ENCODE assay signal across 9 cellular contexts in the genomic region with DNA sequence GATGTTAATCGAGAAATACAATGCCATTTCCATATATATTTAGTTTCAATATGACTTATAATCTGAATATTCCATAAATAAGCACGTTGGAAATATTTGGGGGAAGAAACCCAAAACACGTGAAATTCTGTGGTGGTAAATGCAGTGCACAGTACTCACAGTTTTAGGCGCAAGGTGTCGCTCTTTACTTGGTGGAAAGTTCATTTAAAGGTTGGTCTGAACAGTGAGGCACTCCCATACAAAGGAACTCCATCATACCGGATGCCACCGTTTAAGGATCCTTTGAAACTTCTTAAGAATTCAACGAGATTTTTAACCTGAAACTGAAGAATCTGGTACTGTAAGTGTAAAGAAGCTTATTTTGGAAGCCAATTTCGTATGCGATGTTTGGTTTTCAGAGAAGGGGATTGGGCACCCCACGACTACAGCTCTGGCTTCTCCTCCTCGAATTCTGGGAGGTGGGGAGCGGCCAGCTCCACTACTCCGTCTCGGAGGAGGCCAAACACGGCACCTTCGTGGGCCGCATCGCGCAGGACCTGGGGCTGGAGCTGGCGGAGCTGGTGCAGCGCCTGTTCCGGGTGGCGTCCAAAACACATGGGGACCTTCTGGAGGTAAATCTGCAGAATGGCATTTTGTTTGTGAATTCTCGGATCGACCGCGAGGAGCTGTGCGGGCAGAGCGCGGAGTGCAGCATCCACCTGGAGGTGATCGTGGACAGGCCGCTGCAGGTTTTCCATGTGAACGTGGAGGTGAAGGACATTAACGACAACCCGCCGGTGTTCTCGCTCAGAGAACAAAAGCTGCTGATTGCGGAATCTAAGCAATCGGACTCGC. TPM values are rescaled to one million over a fixed set of nuclear protein-coding genes. Genes with fewer than 3 reads are reported as not detected.
A peak's percentile ranks its signal among the peaks of the same experiment; 100 is the strongest.
DNase-seq lines count a peak whose midpoint lies in the region; ATAC-seq and TF ChIP-seq lines count a peak whose summit lies in the region.
"Had no signal": no experiment of that assay in that cellular context is flagged by ENCODE, and none has a peak within 500 bp of the region (broad histone marks: within the 10 kb centered on the region; RNA-seq: fewer than 3 reads in every experiment).

A gene with protein sequence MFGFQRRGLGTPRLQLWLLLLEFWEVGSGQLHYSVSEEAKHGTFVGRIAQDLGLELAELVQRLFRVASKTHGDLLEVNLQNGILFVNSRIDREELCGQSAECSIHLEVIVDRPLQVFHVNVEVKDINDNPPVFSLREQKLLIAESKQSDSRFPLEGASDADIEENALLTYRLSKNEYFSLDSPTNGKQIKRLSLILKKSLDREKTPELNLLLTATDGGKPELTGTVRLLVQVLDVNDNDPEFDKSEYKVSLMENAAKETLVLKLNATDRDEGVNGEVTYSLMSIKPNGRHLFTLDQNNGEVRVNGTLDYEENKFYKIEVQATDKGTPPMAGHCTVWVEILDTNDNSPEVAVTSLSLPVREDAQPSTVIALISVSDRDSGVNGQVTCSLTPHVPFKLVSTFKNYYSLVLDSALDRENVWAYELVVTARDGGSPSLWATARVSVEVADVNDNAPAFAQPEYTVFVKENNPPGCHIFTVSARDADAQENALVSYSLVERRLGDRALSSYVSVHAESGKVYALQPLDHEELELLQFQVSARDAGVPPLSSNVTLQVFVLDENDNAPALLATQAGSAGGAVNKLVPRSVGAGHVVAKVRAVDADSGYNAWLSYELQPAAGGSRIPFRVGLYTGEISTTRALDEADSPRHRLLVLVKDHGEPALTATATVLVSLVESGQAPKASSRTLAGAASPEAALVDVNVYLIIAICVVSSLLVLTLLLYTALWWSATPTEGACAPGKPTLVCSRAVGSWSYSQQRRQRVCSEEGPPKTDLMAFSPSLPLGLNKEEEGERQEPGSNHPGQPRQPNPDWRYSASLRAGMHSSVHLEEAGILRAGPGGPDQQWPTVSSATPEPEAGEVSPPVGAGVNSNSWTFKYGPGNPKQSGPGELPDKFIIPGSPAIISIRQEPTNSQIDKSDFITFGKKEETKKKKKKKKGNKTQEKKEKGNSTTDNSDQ (plus strand): TSS at position 237 of the 834 bp plus-strand sequence. CDS start 147 bp downstream, at position 384.

- no peaks in the 10 kb centered on the region for H3K79me2 ChIP-seq in MM.1S (ENCODE audit: low read length)
- H3K79me2 ChIP-seq in mammary epithelial cell (ENCODE audit: insufficient read depth, low read length), result no peaks in the 10 kb centered on the region

- H3K9me2 ChIP-seq in MM.1S (replicated peaks; ENCODE audit: insufficient read depth, low read length), result no peaks in the 10 kb centered on the region

- no peak within 1 kb of the TSS for H3K27ac ChIP-seq in MM.1S (ENCODE audit: low read length)
- no peak within 1 kb of the TSS for H3K27ac ChIP-seq in mammary epithelial cell (ENCODE audit: insufficient read depth, low read depth, low read length)
- H3K27ac ChIP-seq in lower lobe of right lung, result no peak within 1 kb of the TSS
- no peak within 1 kb of the TSS for H3K27ac ChIP-seq in adrenal gland
- no peak within 1 kb of the TSS for H3K27ac ChIP-seq in esophagus squamous epithelium

- H3K27me3 ChIP-seq in MM.1S (replicated peaks; ENCODE audit: insufficient read depth, low read length), result no peaks in the 10 kb centered on the region
- peaks cover 2% of the 10 kb centered on the region for H3K27me3 ChIP-seq in mammary epithelial cell (ENCODE audit: insufficient read depth, low read length)
- no peaks in the 10 kb centered on the region for H3K27me3 ChIP-seq in lower lobe of right lung (ENCODE audit: low read depth)
- no peaks in the 10 kb centered on the region for H3K27me3 ChIP-seq in adrenal gland
- peaks cover 0 to 17% (median 0%) of the 10 kb centered on the region in 4 donors for H3K27me3 ChIP-seq in esophagus squamous epithelium

- H3K9me3 ChIP-seq in MM.1S (replicated peaks; ENCODE audit: insufficient read depth, low read length) (no peaks in the 10 kb centered on the region), mammary epithelial cell (replicated peaks; ENCODE audit: insufficient read depth, low read length) (peaks cover 17% of the 10 kb centered on the region), lower lobe of right lung (peaks cover 20% of the 10 kb centered on the region), adrenal gland (replicated peaks in 1 of 3) (no peaks in the 10 kb centered on the region), esophagus squamous epithelium (peaks cover 0 to 29% (median 13%) of the 10 kb centered on the region in 3 donors)

- CTCF ChIA-PET in mammary epithelial cell (lab: Charles Lee; ENCODE audit: low non-redundant PET), result interaction anchor here (0.6 to 1.1 kb wide), 5 partner anchors 21 to 171 kb away, joined by 3 to 11 read pairs (median 4); a partner anchor contains a TSS

- H3K4me3 ChIP-seq in MM.1S (ENCODE audit: low read length) (peak within 1 kb of the TSS; percentile 50), mammary epithelial cell (replicated peaks in 1 of 3; ENCODE audit: insufficient read depth in 1 of 3, low read depth in 2 of 3, low read length in 3 of 3) (peak within 1 kb of the TSS; percentile 41 to 51 (median 43)), lower lobe of right lung (peak within 1 kb of the TSS; percentile 30), adrenal gland (no peak within 1 kb of the TSS), esophagus squamous epithelium (peak within 1 kb of the TSS in 1 of 4 donors; percentile 15)

- no peaks in the 10 kb centered on the region for H3F3A ChIP-seq in MM.1S (ENCODE audit: insufficient read depth, low read length)

- TF ChIP-seq CTCF in MM.1S (IDR thresholded peaks at IDR 0.05; ENCODE audit: low read length) (peak; percentile 78), mammary epithelial cell (conservative IDR thresholded peaks at IDR 0.05 in 1 of 2, IDR thresholded peaks at IDR 0.05 in 1 of 2; ENCODE audit: extremely low read depth in 1 of 2, insufficient read depth in 1 of 2, low read depth in 1 of 2, low read length in 2 of 2) (peak; percentile 48 to 61), lower lobe of right lung (IDR thresholded peaks at IDR 0.05) (peak; percentile 20), adrenal gland (IDR thresholded peaks at IDR 0.05) (peak in 3 of 6 experiments; percentile 6 to 22 (median 9)), esophagus squamous epithelium (IDR thresholded peaks at IDR 0.05) (peak in 1 of 6 experiments; percentile 3)

- BruUV-seq in mammary epithelial cell (replicated peaks; lab: Mats Ljungman, UMichigan), result no TSS peak

- dilution Hi-C loops in mammary epithelial cell (cut with HindIII; ENCODE audit: low sequenced_read_pairs), result no loop called here

- no peaks in the 10 kb centered on the region for H3K4me1 ChIP-seq in MM.1S (ENCODE audit: low read length)
- H3K4me1 ChIP-seq in mammary epithelial cell (ENCODE audit: insufficient read depth, low read length), result no peaks in the 10 kb centered on the region
- no peaks in the 10 kb centered on the region for H3K4me1 ChIP-seq in lower lobe of right lung
- no peaks in the 10 kb centered on the region for H3K4me1 ChIP-seq in adrenal gland (replicated peaks in 1 of 2)
- no peaks in the 10 kb centered on the region for H3K4me1 ChIP-seq in esophagus squamous epithelium

- H3K4me2 ChIP-seq in MM.1S (ENCODE audit: low read depth, low read length) (peak within 1 kb of the TSS; percentile 67), mammary epithelial cell (ENCODE audit: insufficient read depth, low read depth, low read length) (peak within 1 kb of the TSS; percentile 67)

- H3K9ac ChIP-seq in MM.1S (ENCODE audit: low read length) (no peak within 1 kb of the TSS), mammary epithelial cell (ENCODE audit: insufficient read depth, low read length) (no peak within 1 kb of the TSS)

- no peak for TF ChIP-seq POLR2A in adrenal gland (IDR thresholded peaks at IDR 0.05)
- TF ChIP-seq POLR2A in esophagus squamous epithelium (IDR thresholded peaks at IDR 0.05), result no peak

- H4K20me1 ChIP-seq in MM.1S (ENCODE audit: insufficient read depth, low read length), result no peaks in the 10 kb centered on the region
- H4K20me1 ChIP-seq in mammary epithelial cell (ENCODE audit: insufficient read depth, low read length), result no peaks in the 10 kb centered on the region

- H2AFZ ChIP-seq in MM.1S (ENCODE audit: low read length) (peak within 1 kb of the TSS; percentile 75), mammary epithelial cell (ENCODE audit: low read depth, low read length) (peak within 1 kb of the TSS; percentile 83)

- 11% methylated on average over 24 of the region's 41 CpGs for WGBS in mammary epithelial cell (ENCODE audit: low coverage, missing lambda C conversion rate)
- WGBS in adrenal gland, 4 donors, result 9 to 25% (median 14%) methylated on average over 24 to 41 of the region's 41 CpGs
- 24 to 28% methylated on average over 31 to 33 of the region's 41 CpGs for WGBS in esophagus squamous epithelium, 2 donors

- in situ Hi-C loops in mammary epithelial cell (cut with MboI; ENCODE audit: low sequenced_read_pairs in 2 of 2), result loop anchor here in 1 of 2 donors (10.0 kb wide), 1 partner anchor 56 kb away; a partner anchor contains a TSS

- intact Hi-C loops in mammary epithelial cell (cut with micrococcal nuclease), result loop anchor here (1.0 kb wide), 2 partner anchors 48 to 172 kb away; a partner anchor contains a TSS
- intact Hi-C loops in lower lobe of right lung (cut with DNase I), result no loop called here
- intact Hi-C loops in adrenal gland (cut with DNase I), result no loop called here
- intact Hi-C loops in esophagus squamous epithelium (cut with DNase I), result no loop called here

- DNase-seq in DMS 273 (lab: John Stamatoyannopoulos, UW; ENCODE audit: unreplicated experiment) (peak; percentile 83), MM.1S (peak; percentile 69), mammary epithelial cell (no peak), lower lobe of right lung (no peak), adrenal gland (no peak), NK-92 (lab: John Stamatoyannopoulos, UW; ENCODE audit: unreplicated experiment) (no peak), esophagus squamous epithelium (lab: John Stamatoyannopoulos, UW) (no peak)
- DNase-seq: cerebellar nuclear complex had no signal

- H3K36me3 ChIP-seq in MM.1S (replicated peaks; ENCODE audit: insufficient read depth, low read length) (no peaks in the 10 kb centered on the region), mammary epithelial cell (ENCODE audit: insufficient read depth, low read length) (no peaks in the 10 kb centered on the region), lower lobe of right lung (no peaks in the 10 kb centered on the region), adrenal gland (replicated peaks in 1 of 2) (no peaks in the 10 kb centered on the region), esophagus squamous epithelium (no peaks in the 10 kb centered on the region)

- ATAC-seq in lower lobe of right lung, result peak; percentile 67 to 76
- no peak for ATAC-seq in HG03025 (IDR thresholded peaks at IDR 0.05; ENCODE audit: low FRiP score, unreplicated experiment)

RNA-seq across cellular contexts. Expression of the gene that starts here (rescaled TPM):
- total RNA-seq in mammary epithelial cell, result 1 to 10 TPM in 1 of 2 donors, under 1 TPM in 1; 0.21 to 2.0 TPM
- 1.2 TPM for polyA plus RNA-seq in mammary epithelial cell
- polyA minus RNA-seq in mammary epithelial cell, result not detected
- 0.38 TPM for total RNA-seq in lower lobe of right lung
- total RNA-seq in adrenal gland, result 1 to 10 TPM in 1 of 8 donors, under 1 TPM in 6, not detected in 1; 0.07 to 1.5 (median 0.31) TPM
- under 1 TPM in 2 of 3 donors, not detected in 1; 0.48 to 0.51 TPM for polyA plus RNA-seq in adrenal gland
- under 1 TPM in 3 of 4 donors, not detected in 1; under 0.01 to 0.11 (median 0.04) TPM for total RNA-seq in esophagus squamous epithelium

Comparison
In these comparisons a context has a peak if more than half of its experiments do, and no peak if none do; other contexts are left out.
1. Peak in ATAC-seq and H3K4me3 ChIP-seq in lower lobe of right lung; RNA of the gene not detected or under 1 TPM.
2. DNase-seq: peak in DMS 273 (single experiment) and MM.1S (single experiment); none in mammary epithelial cell (single experiment), lower lobe of right lung (single experiment), adrenal gland (0 of 7), NK-92 (single experiment) and esophagus squamous epithelium (single experiment).
3. H3K4me3 ChIP-seq: peak in MM.1S (single experiment) and mammary epithelial cell (3 of 3); none in adrenal gland (0 of 4).